ENCODE assay signal across 19 cellular contexts in genomic region chr3:57821765-57822164, GRCh38.
"Had no signal": no experiment of that assay in that cellular context is flagged by ENCODE, and none has a peak within 500 bp of the region (broad histone marks: within the 10 kb centered on the region; RNA-seq: fewer than 3 reads in every experiment).

No MANE protein-coding gene starts in this region.

- DNase-seq: cortex of kidney; dorsolateral prefrontal cortex; effector CD8-positive, alpha-beta T cell; foreskin melanocyte; kidney; left cardiac atrium; left ventricle myocardium inferior; naive thymus-derived CD4-positive, alpha-beta T cell; posterior cingulate gyrus; small intestine; stimulated activated CD4-positive, alpha-beta T cell treated with anti-CD3 and anti-CD28 coated beads, Interleukin-12 subunit alpha, Interleukin-12 subunit beta, amount 100 ng/mL, for 4 hours; stimulated activated naive CD4-positive, alpha-beta T cell; stomach; substantia nigra; transverse colon had no signal

- H3K27me3 Mint-ChIP-seq: naive thymus-derived CD4-positive, alpha-beta T cell had no signal

- H3K9me3 Mint-ChIP-seq: naive thymus-derived CD4-positive, alpha-beta T cell had no signal

- H3K4me2 ChIP-seq: hepatocyte had no signal

- H3K9me3 ChIP-seq: left ventricle myocardium inferior, neutrophil, right atrium auricular region, stomach, thoracic aorta, transverse colon had no signal

- H3K4me3 ChIP-seq: dorsolateral prefrontal cortex, hepatocyte, left ventricle myocardium inferior, right atrium auricular region, stomach, thoracic aorta, transverse colon had no signal

- FAIRE-seq: kidney, small intestine had no signal

- ATAC-seq: naive thymus-derived CD4-positive, alpha-beta T cell had no signal

- H3K4me3 Mint-ChIP-seq: naive thymus-derived CD4-positive, alpha-beta T cell had no signal

- H3K27ac ChIP-seq: dorsolateral prefrontal cortex, hepatocyte, left ventricle myocardium inferior, neutrophil, right atrium auricular region, stomach, thoracic aorta, transverse colon had no signal
